ENCODE assay signal across 19 cellular contexts in genomic region chr11:116424615-116425261, GRCh38.
DNase-seq lines count a peak whose midpoint lies in the region; ATAC-seq, FAIRE-seq and TF ChIP-seq lines count a peak whose summit lies in the region.
"Had no signal": no experiment of that assay in that cellular context is flagged by ENCODE, and none has a peak within 500 bp of the region (broad histone marks: within the 10 kb centered on the region; RNA-seq: fewer than 3 reads in every experiment).

No MANE protein-coding gene starts in this region.

- TF ChIP-seq EP300 in SK-N-SH (IDR thresholded peaks at IDR 0.05; ENCODE audit: borderline replicate concordance in 1 of 2, low read depth in 1 of 2, low read length in 1 of 2), result peak in 1 of 2 experiments; percentile 73; a peak in 2 of 4 replicates
- no peak for TF ChIP-seq EP300 in H1 (IDR thresholded peaks at IDR 0.05; ENCODE audit: borderline replicate concordance in 1 of 2, low read depth in 2 of 2, low read length in 2 of 2)

- ATAC-seq in SK-N-SH treated with all-trans-retinoic acid at 6 μM for 48 hours (no peak), mucosa of descending colon (no peak)
- ATAC-seq: GM12878, T-cell had no signal

- H3K23ac ChIP-seq in H1 (ENCODE audit: insufficient read length), result no peak overlapping the region

- no peak overlapping the region for H3K4ac ChIP-seq in H1 (replicated peaks; ENCODE audit: insufficient read length, low read depth, low read length)

- H3F3A ChIP-seq in SK-N-SH (replicated peaks; ENCODE audit: insufficient read depth), result no peaks in the 10 kb centered on the region

- H2BK120ac ChIP-seq in H1 (replicated peaks; ENCODE audit: low read depth, low read length), result no peak overlapping the region

- TF ChIP-seq POLR2A in H1 (IDR thresholded peaks at IDR 0.05; ENCODE audit: control extremely low read depth in 1 of 2, low read depth in 2 of 2, low read length in 2 of 2), result no peak

- no peak overlapping the region for H2BK15ac ChIP-seq in H1 (ENCODE audit: low read length)

- H3K56ac ChIP-seq in H1 (replicated peaks; ENCODE audit: insufficient read length, low read depth, low read length), result no peak overlapping the region

- no peaks in the 10 kb centered on the region; the same call in 1 of the 2 replicates for H3K79me1 ChIP-seq in H1 (ENCODE audit: low read depth, low read length)

- no peak overlapping the region for H4K8ac ChIP-seq in H1 (ENCODE audit: extremely low read depth, insufficient read depth, low read length)

- H3K18ac ChIP-seq in H1 (ENCODE audit: extremely low read depth, low read length), result no peak overlapping the region

- H3K9me3 ChIP-seq in SK-N-SH (no peaks in the 10 kb centered on the region), H1 (ENCODE audit: insufficient read depth in 2 of 2, low read depth in 1 of 2, low read length in 1 of 2) (peaks cover 0 to 4% of the 10 kb centered on the region in 2 experiments; a peak in 1 of 4 replicates), mucosa of descending colon (no peaks in the 10 kb centered on the region)

- H3K27ac ChIP-seq in SK-N-SH (ENCODE audit: low read depth in 2 of 2, low read length in 1 of 2) (peak overlapping the region in 1 of 2 experiments; percentile 100; a peak in 2 of 4 replicates), H1 (ENCODE audit: low read depth, low read length) (no peak overlapping the region)
- H3K27ac ChIP-seq: GM23248 had no signal

- no peak overlapping the region for H3K9ac ChIP-seq in SK-N-SH
- H3K9ac ChIP-seq in H1 (replicated peaks in 1 of 4; ENCODE audit: extremely low read depth in 1 of 4, low read depth in 3 of 4, low read length in 3 of 4), result no peak overlapping the region
- H3K9ac ChIP-seq: GM23248 had no signal

- POLR2A ChIA-PET in SK-N-SH (lab: Yijun Ruan, JAX), result interaction anchor here (1.4 to 11.4 kb wide), 3 partner anchors 39 to 112 kb away, joined by 7 to 237 read pairs (median 30); no protein-coding TSS in a partner anchor
- POLR2A ChIA-PET in H1 (lab: Charles Lee; ENCODE audit: partially characterized antibody), result no interaction called here

- H3K23me2 ChIP-seq in H1 (ENCODE audit: low read depth, low read length), result no peaks in the 10 kb centered on the region

- H3K4me1 ChIP-seq in SK-N-SH (ENCODE audit: control insufficient read depth in 1 of 2, insufficient read depth in 2 of 2, low read depth in 1 of 2, low read length in 1 of 2) (peaks cover 5 to 85% of the 10 kb centered on the region in 2 experiments; a peak in 3 of 4 replicates), H1 (replicated peaks in 1 of 4; ENCODE audit: control insufficient read depth in 3 of 4, insufficient read depth in 4 of 4, low read length in 3 of 4) (peaks cover 3 to 21% (median 9%) of the 10 kb centered on the region in 4 experiments; a peak in 6 of 7 replicates), mucosa of descending colon (ENCODE audit: low read depth) (peaks cover 11% of the 10 kb centered on the region)

- H3K4me2 ChIP-seq in SK-N-SH (no peak overlapping the region), H1 (ENCODE audit: insufficient read depth in 1 of 2, low read depth in 2 of 2, low read length in 2 of 2) (no peak overlapping the region)

- no peak for FAIRE-seq in H1 (lab: Jason Lieb, UNC)
- FAIRE-seq in urothelium cell line (lab: Jason Lieb, UNC), result no peak
- FAIRE-seq: D721Med, GM12878 had no signal

- WGBS in SK-N-SH (ENCODE audit: low lambda C conversion rate), result 38% methylated on average over 4 of the region's 4 CpGs
- 98% methylated on average over 4 of the region's 4 CpGs; no CpG with 5 or more reads in 1 of the 2 experiments for WGBS in H1 (ENCODE audit: extremely low coverage in 1 of 2, insufficient coverage in 1 of 2, insufficient read length in 1 of 2, insufficient replicate concordance in 2 of 2, low coverage in 1 of 2, low lambda C conversion rate in 2 of 2, missing lambda C conversion rate in 1 of 2), 2 experiments

- intact Hi-C loops in mucosa of descending colon (cut with DNase I, micrococcal nuclease), result no loop called here

- H3K9me2 ChIP-seq in SK-N-SH, result no peaks in the 10 kb centered on the region

- H3K36me3 ChIP-seq in SK-N-SH (replicated peaks in 1 of 2; ENCODE audit: control insufficient read depth in 1 of 2, insufficient read depth in 2 of 2, low read length in 1 of 2) (no peaks in the 10 kb centered on the region), H1 (ENCODE audit: control insufficient read depth in 2 of 4, insufficient read depth in 4 of 4, low read length in 3 of 4) (no peaks in the 10 kb centered on the region), mucosa of descending colon (ENCODE audit: low read depth) (no peaks in the 10 kb centered on the region)

- CTCF ChIA-PET in SK-N-SH (lab: Yijun Ruan, JAX), result interaction anchor here (4.0 to 10.9 kb wide), 2 partner anchors 75 to 217 kb away, joined by 22 to 109 read pairs; no protein-coding TSS in a partner anchor
- CTCF ChIA-PET in H1 (lab: Charles Lee; ENCODE audit: partially characterized antibody), result interaction anchor here (0.9 to 4.8 kb wide), 5 partner anchors 11 to 148 kb away, joined by 3 to 18 read pairs (median 3); no protein-coding TSS in a partner anchor

- no peaks in the 10 kb centered on the region for H3K79me2 ChIP-seq in SK-N-SH (ENCODE audit: insufficient read depth)
- 0 out of 4 replicates have a peak, but pooled peaks cover 0 to 4% of the 10 kb centered on the region in 2 experiments for H3K79me2 ChIP-seq in H1 (ENCODE audit: control insufficient read depth in 1 of 2, insufficient read depth in 2 of 2, low read length in 2 of 2)

- no peak overlapping the region for H3K14ac ChIP-seq in H1 (ENCODE audit: insufficient read length)

- no peak overlapping the region for H4K5ac ChIP-seq in H1 (ENCODE audit: insufficient read length, low read depth, low read length)

- H2BK5ac ChIP-seq in H1 (ENCODE audit: low read depth, low read length), result peak overlapping the region; percentile 47; the same call in 1 of the 2 replicates

- no peak overlapping the region for H2BK20ac ChIP-seq in H1 (ENCODE audit: low read length)

- H4K20me1 ChIP-seq in SK-N-SH (ENCODE audit: insufficient read depth) (no peaks in the 10 kb centered on the region), H1 (replicated peaks in 1 of 2; ENCODE audit: control insufficient read depth in 1 of 2, insufficient read depth in 2 of 2, low read length in 2 of 2) (no peaks in the 10 kb centered on the region)

- H3K27me3 ChIP-seq in SK-N-SH (ENCODE audit: insufficient read depth) (no peaks in the 10 kb centered on the region), H1 (replicated peaks in 1 of 4; ENCODE audit: control insufficient read depth in 3 of 4, extremely low read depth in 1 of 4, insufficient read depth in 3 of 4, low read length in 3 of 4) (no peaks in the 10 kb centered on the region)

- H2BK12ac ChIP-seq in H1 (ENCODE audit: low read depth, low read length), result 0 out of 2 replicates have a peak overlapping the region, but pooled peaks have one; percentile 44

- H3K4me3 ChIP-seq in SK-N-SH (ENCODE audit: low read depth in 2 of 2, low read length in 1 of 2) (no peak overlapping the region), H1 (ENCODE audit: extremely low read depth in 1 of 4, insufficient read depth in 2 of 4, low read depth in 3 of 4, low read length in 4 of 4) (no peak overlapping the region), mucosa of descending colon (no peak overlapping the region)
- H3K4me3 ChIP-seq: GM12878, GM23248 had no signal

- H2AFZ ChIP-seq in SK-N-SH (ENCODE audit: low read depth), result no peak overlapping the region
- no peak overlapping the region for H2AFZ ChIP-seq in H1 (ENCODE audit: low read length)
- H2AFZ ChIP-seq: GM23248 had no signal

- no peak overlapping the region for H2AK5ac ChIP-seq in H1 (ENCODE audit: low read depth, low read length)

- H4K91ac ChIP-seq in H1 (replicated peaks; ENCODE audit: insufficient read length, low read length), result no peak overlapping the region

- DNase-seq in SK-N-SH (peak; percentile 30), NCI-H69 (lab: John Stamatoyannopoulos, UW) (peak; percentile 64), H1 (ENCODE audit: low read depth in 1 of 2, low spot score in 2 of 2) (no peak), urothelium cell line (ENCODE audit: low spot score) (peak; percentile 67), NOMO-1 treated with dmso at 0.1 percent for 144 hours (lab: John Stamatoyannopoulos, UW; ENCODE audit: unreplicated experiment) (no peak), mucosa of descending colon (no peak)
- DNase-seq: CD4-positive, alpha-beta T cell; DND-41; GDM1; GM23248; KG1; NCI-H1105; NCI-H187; NCI-H526; T-cell; T-helper 9 cell had no signal

- TF ChIP-seq CTCF in SK-N-SH (IDR thresholded peaks at IDR 0.05) (no peak), H1 (IDR thresholded peaks at IDR 0.05; ENCODE audit: control extremely low read depth in 1 of 3, insufficient read depth in 1 of 3, low read depth in 1 of 3, low read length in 3 of 3) (no peak), mucosa of descending colon (IDR thresholded peaks at IDR 0.05) (no peak)

- TF ChIP-seq RAD21 in SK-N-SH (IDR thresholded peaks at IDR 0.05; ENCODE audit: low read length) (peak; percentile 13; the same call in 1 of the 2 replicates), H1 (IDR thresholded peaks at IDR 0.05 in 1 of 2, conservative IDR thresholded peaks at IDR 0.05 in 1 of 2; ENCODE audit: low read depth in 2 of 2, low read length in 2 of 2) (no peak)

TF ChIP-seq in SK-N-SH, 30 proteins besides CTCF, POLR2A, EP300 and RAD21 (continues in another document):
- TF ChIP-seq GATA2 (CRISPR knock-in tag; IDR thresholded peaks at IDR 0.05) (peak; percentile 63), POLR2AphosphoS5 (IDR thresholded peaks at IDR 0.05; ENCODE audit: low read depth, low read length) (no peak), FOXJ3 (CRISPR knock-in tag; IDR thresholded peaks at IDR 0.05) (peak; percentile 71; the same call in 1 of the 2 replicates), MEF2A (IDR thresholded peaks at IDR 0.05; ENCODE audit: borderline replicate concordance, low read depth) (no peak), CHD2 (IDR thresholded peaks at IDR 0.05; ENCODE audit: low read length, partially characterized antibody) (no peak)

TF ChIP-seq in SK-N-SH treated with all-trans-retinoic acid at 6 μM for 48 hours, 23 proteins besides CTCF, POLR2A, EP300 and RAD21 (continues in another document):
- no peak for TF ChIP-seq ZFP30 (CRISPR knock-in tag; IDR thresholded peaks at IDR 0.05)
- TF ChIP-seq ZNF8 (CRISPR knock-in tag; IDR thresholded peaks at IDR 0.05), result no peak
- TF ChIP-seq TCF4 (CRISPR knock-in tag; IDR thresholded peaks at IDR 0.05; ENCODE audit: borderline replicate concordance), result no peak
- no peak for TF ChIP-seq RARB (CRISPR knock-in tag; IDR thresholded peaks at IDR 0.05)

TF ChIP-seq in H1, 55 proteins besides CTCF, POLR2A, EP300 and RAD21:
- no peak for TF ChIP-seq BRCA1 (IDR thresholded peaks at IDR 0.05; ENCODE audit: low read depth, low read length)

Comparison
In these comparisons a context has a peak if more than half of its experiments do, and no peak if none do; other contexts are left out.
1. DNase-seq: peak in SK-N-SH (single experiment), NCI-H69 (single experiment) and urothelium cell line (single experiment); none in H1 (0 of 2), NOMO-1 treated with dmso at 0.1 percent for 144 hours (single experiment) and mucosa of descending colon (0 of 3).
2. Of the 17 proteins assayed by ChIP-seq in both H1 and SK-N-SH: peak only in H1: none; only in SK-N-SH: RAD21; in both: none; in neither: 15; mixed calls (peak in some experiments, not most) for 1.